8 cellular contexts compared by ENCODE assay signal in the genomic region with DNA sequence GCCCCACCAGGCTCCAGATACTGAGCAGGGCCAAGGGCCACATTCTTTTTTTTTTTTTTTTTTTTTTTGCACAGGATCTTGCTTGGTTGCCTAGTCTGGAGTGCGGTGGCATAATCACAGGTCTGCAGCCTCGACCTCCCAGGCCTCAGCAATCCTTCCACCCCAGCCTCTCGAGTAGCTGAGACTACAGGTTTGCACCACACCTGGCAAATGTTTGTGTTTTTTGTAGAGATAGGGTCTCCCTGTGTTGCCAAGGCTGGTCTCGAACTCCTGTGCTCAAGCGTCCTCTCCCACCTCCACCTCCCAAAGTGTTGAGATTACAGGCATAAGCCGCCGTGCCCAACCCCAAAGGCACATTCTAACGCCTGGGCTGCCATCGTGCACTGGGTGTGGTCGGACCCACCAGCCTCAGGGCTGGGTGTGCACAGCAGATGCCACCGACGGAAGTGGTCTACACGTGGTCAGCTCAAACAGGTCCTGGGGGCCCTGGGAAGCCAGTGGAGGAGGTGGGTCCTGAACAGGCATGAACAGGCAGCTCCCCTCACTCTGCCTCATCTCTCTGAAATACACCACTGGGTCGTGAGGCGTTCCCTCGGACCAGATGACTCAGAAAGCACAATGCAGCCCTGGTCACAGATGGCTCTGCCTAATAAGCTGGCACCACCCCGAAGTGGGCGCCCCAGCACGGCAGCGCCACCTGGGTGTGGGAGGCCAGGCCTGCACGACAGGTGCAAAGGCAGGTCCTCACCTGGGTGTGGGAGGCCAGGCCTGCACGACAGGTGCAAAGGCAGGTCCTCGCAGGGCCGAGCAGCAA. TPM values are rescaled to one million over a fixed set of nuclear protein-coding genes. Genes with fewer than 3 reads are reported as not detected.
A peak's percentile ranks its signal among the peaks of the same experiment; 100 is the strongest.
DNase-seq lines count a peak whose midpoint lies in the region; ATAC-seq and FAIRE-seq lines count a peak whose summit lies in the region.

No MANE protein-coding gene starts in this region.

- DNase-seq in EH (ENCODE audit: low read depth) (peak; percentile 69), NCI-H1048 (lab: John Stamatoyannopoulos, UW) (peak; percentile 50), small intestine (peak; percentile 74), nucleus accumbens (lab: John Stamatoyannopoulos, UW) (no peak), NCI-H2107 (lab: John Stamatoyannopoulos, UW) (no peak)
- DNase-seq in activated CD4-positive, alpha-beta T cell treated with anti-CD3 and anti-CD28 coated beads for 48 hours, result peak; percentile 73

- H3K27ac ChIP-seq in esophagus (ENCODE audit: low read depth in 2 of 2, low read length in 1 of 2), result peak overlapping the region; percentile 34 to 87
- no peak overlapping the region for H3K27ac ChIP-seq in small intestine (ENCODE audit: low read depth in 1 of 2, low read length in 1 of 2)

- H3K4me1 ChIP-seq in esophagus (ENCODE audit: control insufficient read depth in 2 of 2, insufficient read depth in 2 of 2, low read length in 1 of 2) (peaks cover 0 to 7% of the 10 kb centered on the region in 2 donors), small intestine (ENCODE audit: control insufficient read depth in 2 of 2, insufficient read depth in 1 of 2, low read depth in 1 of 2, low read length in 1 of 2) (no peaks in the 10 kb centered on the region)

- H3K27me3 ChIP-seq in esophagus (ENCODE audit: control insufficient read depth in 1 of 2, insufficient read depth in 2 of 2, low read length in 2 of 2) (peaks cover 0 to 6% of the 10 kb centered on the region in 2 donors), small intestine (ENCODE audit: control insufficient read depth in 2 of 2, insufficient read depth in 2 of 2, low read length in 2 of 2) (peaks cover 0 to 13% of the 10 kb centered on the region in 2 donors)

- FAIRE-seq in small intestine (lab: Jason Lieb, UNC), result no peak

- peak overlapping the region in 1 of 2 donors; percentile 6 for H3K4me3 ChIP-seq in esophagus (ENCODE audit: low read depth in 1 of 2, low read length in 2 of 2)
- no peak overlapping the region for H3K4me3 ChIP-seq in small intestine (ENCODE audit: low read depth in 1 of 2, low read length in 2 of 2)

- H3K36me3 ChIP-seq in esophagus (ENCODE audit: control insufficient read depth in 2 of 2, insufficient read depth in 2 of 2, low read length in 1 of 2) (no peaks in the 10 kb centered on the region), small intestine (ENCODE audit: control insufficient read depth in 2 of 2, insufficient read depth in 2 of 2, low read length in 2 of 2) (no peaks in the 10 kb centered on the region)

- 40 to 47% methylated on average over 24 of the region's 24 CpGs for WGBS in esophagus, 2 donors
- WGBS in small intestine, 3 donors, result 51 to 65% (median 53%) methylated on average over 23 to 24 of the region's 24 CpGs

- no peak for ATAC-seq in HG03354 (IDR thresholded peaks at IDR 0.05; ENCODE audit: poor library complexity, severe bottlenecking, unreplicated experiment)

- H3K9me3 ChIP-seq in esophagus (ENCODE audit: control insufficient read depth in 2 of 2, insufficient read depth in 1 of 2, low read depth in 1 of 2, low read length in 1 of 2) (peaks cover 0 to 8% of the 10 kb centered on the region in 2 donors), small intestine (ENCODE audit: control insufficient read depth, low read depth) (no peaks in the 10 kb centered on the region)

RNA-seq across cellular contexts. Expression of a gene that starts 5.1 kb away (rescaled TPM):
- polyA plus RNA-seq in esophagus, result 1 to 10 TPM; 5.0 to 5.2 TPM
- 10 to 100 TPM in 1 of 3 donors, 1 to 10 TPM in 2; 4.5 to 23.8 (median 5.7) TPM for polyA plus RNA-seq in small intestine

RNA-seq across cellular contexts. Expression of a gene that starts 29.9 kb away (rescaled TPM):
- 100 to 1,000 TPM; 332 to 353 TPM for polyA plus RNA-seq in esophagus
- 100 to 1,000 TPM in 2 of 3 donors, 10 to 100 TPM in 1; 97.0 to 152 (median 125) TPM for polyA plus RNA-seq in small intestine

RNA-seq across cellular contexts. Expression of a gene that starts 43.5 kb away (rescaled TPM):
- 100 to 1,000 TPM; 243 to 450 TPM for polyA plus RNA-seq in esophagus
- 1,000 to 10,000 TPM in 1 of 3 donors, 100 to 1,000 TPM in 1, 10 to 100 TPM in 1; 49.2 to 1,181 (median 120) TPM for polyA plus RNA-seq in small intestine

RNA-seq across cellular contexts. Expression of a gene that starts 50.3 kb away (rescaled TPM):
- polyA plus RNA-seq in esophagus, result 100 to 1,000 TPM in 1 of 2 donors, 10 to 100 TPM in 1; 48.2 to 112 TPM
- 100 to 1,000 TPM in 1 of 3 donors, 10 to 100 TPM in 1, 1 to 10 TPM in 1; 8.9 to 520 (median 50.0) TPM for polyA plus RNA-seq in small intestine

RNA-seq across cellular contexts. Expression of a gene that starts 50.6 kb away (rescaled TPM):
- polyA plus RNA-seq in esophagus (10 to 100 TPM; 25.4 to 41.7 TPM), small intestine (100 to 1,000 TPM in 2 of 3 donors, 10 to 100 TPM in 1; 96.1 to 219 (median 215) TPM)

Comparison
In these comparisons a context has a peak if more than half of its experiments do, and no peak if none do; other contexts are left out.
1. DNase-seq: peak in EH (single experiment), NCI-H1048 (single experiment), activated CD4-positive, alpha-beta T cell treated with anti-CD3 and anti-CD28 coated beads for 48 hours (single experiment) and small intestine (single experiment); none in nucleus accumbens (0 of 56) and NCI-H2107 (single experiment).
2. H3K27ac ChIP-seq: peak in esophagus (2 of 2); none in small intestine (0 of 2).